Comparison of ENCODE assay signal across 9 cellular contexts in the genomic region with DNA sequence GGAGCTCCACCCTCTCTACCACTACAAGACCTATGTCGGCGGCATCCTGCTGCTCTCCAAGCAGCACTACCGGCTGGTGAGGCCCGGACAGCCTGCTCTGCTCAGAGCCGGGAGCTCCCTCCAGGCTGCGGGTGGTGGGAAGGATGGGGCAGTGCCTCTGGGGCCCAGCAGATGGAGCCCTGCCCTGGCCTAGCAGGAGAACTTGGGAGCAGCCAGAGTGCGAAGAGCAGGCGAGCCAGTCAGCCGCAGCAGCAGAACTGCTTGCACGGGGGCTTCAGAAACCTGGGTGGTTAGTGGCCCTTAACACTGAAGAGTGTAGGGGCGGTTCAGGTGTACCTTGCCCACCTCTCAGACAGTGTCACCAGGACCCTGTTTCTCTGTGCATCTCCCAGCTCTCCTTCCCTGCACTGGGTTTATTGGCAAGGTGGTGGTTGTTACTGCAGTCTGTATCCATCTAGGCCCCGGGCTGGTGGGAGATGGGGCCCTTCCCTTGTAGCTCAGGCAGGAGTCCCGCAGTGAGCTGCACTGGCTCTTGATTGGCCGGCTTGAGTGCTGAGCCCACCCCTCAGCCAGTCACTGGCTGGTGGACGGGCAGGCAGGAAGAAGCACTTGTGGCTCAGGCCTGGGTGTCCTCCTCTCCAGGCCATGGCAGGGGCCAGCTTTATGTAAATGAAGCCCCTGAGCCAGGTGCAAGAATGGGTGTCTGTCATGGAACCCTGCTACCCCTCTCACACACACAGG. TPM values are rescaled to one million over a fixed set of nuclear protein-coding genes. Genes with fewer than 3 reads are reported as not detected.
DNase-seq lines count a peak whose midpoint lies in the region; ATAC-seq and TF ChIP-seq lines count a peak whose summit lies in the region.
"Had no signal": no experiment of that assay in that cellular context is flagged by ENCODE, and none has a peak within 500 bp of the region (broad histone marks: within the 10 kb centered on the region; RNA-seq: fewer than 3 reads in every experiment).

No MANE protein-coding gene starts in this region.

- TF ChIP-seq RAD21 in liver (IDR thresholded peaks at IDR 0.05) = peak; percentile 91 to 97

- H3K4me1 Mint-ChIP-seq in chondrocyte (ENCODE audit: low read depth) = peaks cover 17% of the 10 kb centered on the region

- H3K4me3 ChIP-seq in liver (ENCODE audit: low read depth in 1 of 3, low read length in 3 of 3) = no peak overlapping the region

- H3K4me3 Mint-ChIP-seq in chondrocyte (ENCODE audit: unreplicated experiment) = no peak overlapping the region
- H3K4me3 Mint-ChIP-seq: activated naive CD8-positive, alpha-beta T cell had no signal

- peaks cover 3% of the 10 kb centered on the region for H3K36me3 Mint-ChIP-seq in chondrocyte (ENCODE audit: low read depth)
- H3K36me3 Mint-ChIP-seq: activated naive CD8-positive, alpha-beta T cell had no signal

- no peaks in the 10 kb centered on the region for H3K27me3 Mint-ChIP-seq in chondrocyte (ENCODE audit: low read depth)
- H3K27me3 Mint-ChIP-seq: activated naive CD8-positive, alpha-beta T cell had no signal

- no peak overlapping the region for H3K9ac ChIP-seq in liver (ENCODE audit: low read depth in 1 of 2, low read length in 2 of 2)

- H3K4me1 ChIP-seq in liver (ENCODE audit: control insufficient read depth in 4 of 4, insufficient read depth in 4 of 4, low read length in 3 of 4) = peaks cover 0 to 8% (median 0%) of the 10 kb centered on the region in 4 donors

- TF ChIP-seq CTCF in chondrocyte (IDR thresholded peaks at IDR 0.05) (peak; percentile 96), liver (IDR thresholded peaks at IDR 0.05; ENCODE audit: low read depth, low read length, missing input control) (peak; percentile 87)

- H3K27ac Mint-ChIP-seq in chondrocyte (ENCODE audit: unreplicated experiment) = no peak overlapping the region
- H3K27ac Mint-ChIP-seq: activated naive CD8-positive, alpha-beta T cell had no signal

- H3K36me3 ChIP-seq in liver (ENCODE audit: control insufficient read depth in 4 of 4, insufficient read depth in 3 of 4, low read depth in 1 of 4, low read length in 3 of 4) = peaks cover 0 to 14% (median 0%) of the 10 kb centered on the region in 4 donors

- WGBS in liver = 31% methylated on average over 15 of the region's 15 CpGs

- DNase-seq in DMS53 (lab: John Stamatoyannopoulos, UW) = peak; percentile 98
- DNase-seq in NCI-H446 treated with DMSO at 0.1 percent for 48 hours (lab: John Stamatoyannopoulos, UW) = peak; percentile 34
- peak; percentile 48 for DNase-seq in activated CD4-positive, alpha-beta T cell treated with anti-CD3 and anti-CD28 coated beads for 1 hour
- DNase-seq in chondrocyte (ENCODE audit: low spot score) = peak; percentile 96
- peak; percentile 60 to 62 for DNase-seq in stimulated activated CD4-positive, alpha-beta T cell treated with anti-CD3 and anti-CD28 coated beads, Interleukin-4, amount 100 ng/mL, for 48 hours (ENCODE audit: low read depth in 2 of 2)

- no peaks in the 10 kb centered on the region for H3K27me3 ChIP-seq in liver (ENCODE audit: control insufficient read depth in 4 of 4, insufficient read depth in 4 of 4, low read length in 3 of 4)

- no peak overlapping the region for H3K27ac ChIP-seq in liver (ENCODE audit: low read depth in 1 of 2, low read length in 2 of 2)

- ATAC-seq in HG03103 (IDR thresholded peaks at IDR 0.05; ENCODE audit: low read depth, unreplicated experiment) (peak; percentile 68), GM18519 (IDR thresholded peaks at IDR 0.05; ENCODE audit: low FRiP score, unreplicated experiment) (no peak)

- H3K9me3 Mint-ChIP-seq in chondrocyte (ENCODE audit: low read depth) = no peaks in the 10 kb centered on the region

- no peaks in the 10 kb centered on the region for H3K9me3 ChIP-seq in liver (ENCODE audit: control insufficient read depth in 4 of 4, low read length in 3 of 4)

TF ChIP-seq in liver, 16 proteins besides CTCF, POLR2A, EP300 and RAD21:
- TF ChIP-seq RXRA (IDR thresholded peaks at IDR 0.05) (peak in 1 of 2 donors; percentile 21), ATF3 (IDR thresholded peaks at IDR 0.05) (no peak)

RNA-seq across cellular contexts. Expression of gene B4GALT7, which starts 7.7 kb away (rescaled TPM):
- 41.4 to 54.4 TPM (median 43.9 TPM) in 3 replicates for total RNA-seq in chondrocyte
- total RNA-seq in liver = 10 to 100 TPM; 12.6 to 18.7 TPM
- 10 to 100 TPM in 1 of 2 donors, 1 to 10 TPM in 1; 8.1 to 19.7 TPM for polyA plus RNA-seq in liver

RNA-seq across cellular contexts. Expression of gene TMED9, which starts 15.6 kb away (rescaled TPM):
- 290 to 299 TPM (median 293 TPM) in 3 replicates for total RNA-seq in chondrocyte
- 100 to 1,000 TPM in 1 of 2 donors, 10 to 100 TPM in 1; 68.8 to 143 TPM for total RNA-seq in liver
- polyA plus RNA-seq in liver = 100 to 1,000 TPM in 1 of 2 donors, 10 to 100 TPM in 1; 66.7 to 234 TPM

RNA-seq across cellular contexts. Expression of gene FAM193B, which starts 53.3 kb away (rescaled TPM):
- total RNA-seq in chondrocyte (75.2 to 85.9 TPM (median 79.1 TPM) in 3 replicates), liver (10 to 100 TPM; 14.3 to 31.8 TPM)
- 10 to 100 TPM; 15.5 to 16.2 TPM for polyA plus RNA-seq in liver

Comparison
In these comparisons a context has a peak if more than half of its experiments do, and no peak if none do; other contexts are left out.
1. DNase-seq: peak in every context shown above with its lines; median percentile 98 in DMS53; 96 in chondrocyte; 61 in stimulated activated CD4-positive, alpha-beta T cell treated with anti-CD3 and anti-CD28 coated beads, Interleukin-4, amount 100 ng/mL, for 48 hours; 48 in activated CD4-positive, alpha-beta T cell treated with anti-CD3 and anti-CD28 coated beads for 1 hour; 34 in NCI-H446 treated with DMSO at 0.1 percent for 48 hours.